In the genomic region with DNA sequence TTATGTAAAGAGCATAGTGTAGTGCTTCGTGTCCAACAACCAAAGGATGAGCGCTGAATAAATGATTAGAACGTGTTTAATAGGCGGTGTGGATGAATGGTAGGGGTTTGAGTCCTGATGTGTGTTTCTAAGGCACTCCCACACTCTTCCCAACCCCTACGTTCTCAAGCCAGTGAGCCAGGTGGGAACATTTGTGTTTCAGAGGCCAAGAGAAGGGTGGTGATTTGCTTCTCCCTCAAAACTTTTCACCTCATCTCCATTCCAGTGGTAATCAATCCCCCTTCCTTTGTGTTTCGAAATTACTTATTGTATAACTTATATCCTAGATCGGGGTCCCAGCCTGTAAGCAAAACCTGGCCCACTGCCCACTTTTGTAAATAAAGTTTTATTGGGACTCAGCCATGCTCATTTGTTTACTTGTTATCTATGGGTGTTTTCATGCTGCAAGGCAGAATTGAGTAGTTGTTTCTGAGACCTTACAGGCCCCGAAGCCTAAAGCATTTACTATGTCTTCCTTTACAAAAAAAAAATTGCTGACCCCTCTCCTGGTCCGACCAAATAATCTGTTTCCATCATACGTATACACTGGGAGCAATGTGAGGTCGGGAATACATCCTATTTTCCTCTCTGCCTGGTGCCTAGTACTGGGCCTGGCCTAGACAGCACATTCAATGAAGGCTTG, we compare ENCODE assay signal across 21 cellular contexts.
DNase-seq lines count a peak whose midpoint lies in the region; ATAC-seq, FAIRE-seq and TF ChIP-seq lines count a peak whose summit lies in the region.
"Had no signal": no experiment of that assay in that cellular context is flagged by ENCODE, and none has a peak within 500 bp of the region (broad histone marks: within the 10 kb centered on the region; RNA-seq: fewer than 3 reads in every experiment).

No MANE protein-coding gene starts in this region.

- no peaks in the 10 kb centered on the region for H3K27me3 ChIP-seq in GM23338 (ENCODE audit: insufficient read depth)
- peaks cover 0 to 42% of the 10 kb centered on the region in 2 experiments; a peak in 4 of 5 replicates for H3K27me3 ChIP-seq in K562 (ENCODE audit: control insufficient read depth in 2 of 2, insufficient read depth in 2 of 2, low read length in 2 of 2)
- H3K27me3 ChIP-seq: BLaER1 treated with 17β-estradiol and CSF1 and Interleukin-3, amounts not matched to agents 10 nM and 100 nM had no signal

- intact Hi-C loops in K562 (cut with micrococcal nuclease), result no loop called here

- H3K9me3 Mint-ChIP-seq in GM23338, result no peaks in the 10 kb centered on the region; the same call in 2 of the 3 replicates
- no peaks in the 10 kb centered on the region for H3K9me3 Mint-ChIP-seq in progenitor cell of endocrine pancreas (ENCODE audit: low read depth)
- H3K9me3 Mint-ChIP-seq: CD4-positive, alpha-beta T cell; CD8-positive, alpha-beta T cell had no signal

- peaks cover 3% of the 10 kb centered on the region for H3K27me3 Mint-ChIP-seq in GM23338 (ENCODE audit: insufficient read depth, low read depth, poor library complexity)
- H3K27me3 Mint-ChIP-seq in progenitor cell of endocrine pancreas, result peaks cover 29% of the 10 kb centered on the region
- H3K27me3 Mint-ChIP-seq: B cell; CD4-positive, alpha-beta T cell had no signal

- H3K4me1 ChIP-seq in GM23338 (ENCODE audit: insufficient read depth) (no peaks in the 10 kb centered on the region), K562 (replicated peaks in 1 of 2; ENCODE audit: control insufficient read depth in 2 of 2, insufficient read depth in 2 of 2, low read length in 2 of 2) (no peaks in the 10 kb centered on the region)
- H3K4me1 ChIP-seq: A549, Caco-2 had no signal

- H3K4me3 ChIP-seq in GM23338 (no peak overlapping the region), K562 (no peak overlapping the region)
- H3K4me3 ChIP-seq: A549; BLaER1 treated with 17β-estradiol and CSF1 and Interleukin-3, amounts not matched to agents 10 nM and 100 nM had no signal

- no peak for TF ChIP-seq RAD21 in K562 (CRISPR knock-in tag; conservative IDR thresholded peaks at IDR 0.05 in 1 of 2, IDR thresholded peaks at IDR 0.05 in 1 of 2)

- H3K9ac ChIP-seq in K562 (ENCODE audit: insufficient read depth in 1 of 2, low read depth in 2 of 2, low read length in 2 of 2), result no peak overlapping the region
- H3K9ac ChIP-seq: BLaER1 treated with 17β-estradiol and CSF1 and Interleukin-3, amounts not matched to agents 10 nM and 100 nM had no signal

- CTCF ChIA-PET in K562 (lab: Yijun Ruan, JAX; ENCODE audit: low intra/inter-chr PET ratio), result no interaction called here

- H3K4me3 Mint-ChIP-seq in GM23338, result no peak overlapping the region
- no peak overlapping the region for H3K4me3 Mint-ChIP-seq in progenitor cell of endocrine pancreas (ENCODE audit: low read depth)
- H3K4me3 Mint-ChIP-seq: B cell; CD4-positive, alpha-beta T cell; CD8-positive, alpha-beta T cell had no signal

- TF ChIP-seq CTCF in GM23338 (conservative IDR thresholded peaks at IDR 0.05; ENCODE audit: low read depth in 2 of 2) (no peak), K562 (IDR thresholded peaks at IDR 0.05 in 2 of 3, conservative IDR thresholded peaks at IDR 0.05 in 1 of 3; ENCODE audit: insufficient read depth in 2 of 3, low read depth in 1 of 3, low read length in 3 of 3) (no peak), progenitor cell of endocrine pancreas (IDR thresholded peaks at IDR 0.05; ENCODE audit: unreplicated experiment) (no peak)

- POLR2A ChIA-PET in K562 (lab: Yijun Ruan, JAX), result no interaction called here

- no peaks in the 10 kb centered on the region for H3K9me1 ChIP-seq in K562 (ENCODE audit: control insufficient read depth, insufficient read depth, low read length)

- DNase-seq in GM23338 (ENCODE audit: low spot score) (no peak), K562 (ENCODE audit: extremely low read depth in 1 of 4, low spot score in 3 of 4) (no peak), progenitor cell of endocrine pancreas (ENCODE audit: low spot score, unreplicated experiment) (no peak), NCI-H2081 (lab: John Stamatoyannopoulos, UW) (no peak)
- DNase-seq: AML-193; Caco-2; Calu3; CD4-positive, alpha-beta T cell; CD8-positive, alpha-beta T cell; DMS79 treated with DMSO at 0.1 percent for 48 hours; GF-D8 had no signal

- TF ChIP-seq POLR2A in K562 (conservative IDR thresholded peaks at IDR 0.05), result no peak

- H3K36me3 ChIP-seq in GM23338 (ENCODE audit: insufficient read depth) (no peaks in the 10 kb centered on the region), K562 (ENCODE audit: control insufficient read depth, insufficient read depth, low read length) (no peaks in the 10 kb centered on the region)
- H3K36me3 ChIP-seq: BLaER1 treated with 17β-estradiol and CSF1 and Interleukin-3, amounts not matched to agents 10 nM and 100 nM had no signal

- H2AFZ ChIP-seq in GM23338 (peak overlapping the region; percentile 28; the same call in 1 of the 2 replicates), K562 (ENCODE audit: low read depth, low read length) (no peak overlapping the region)

- H3K27ac Mint-ChIP-seq in GM23338, result no peak overlapping the region
- peak overlapping the region; percentile 60 for H3K27ac Mint-ChIP-seq in progenitor cell of endocrine pancreas
- H3K27ac Mint-ChIP-seq: B cell; CD4-positive, alpha-beta T cell; CD8-positive, alpha-beta T cell had no signal

- H3K9me3 ChIP-seq in K562 (replicated peaks; ENCODE audit: control insufficient read depth, insufficient read depth, low read depth, low read length), result no peaks in the 10 kb centered on the region
- H3K9me3 ChIP-seq: A549; BLaER1 treated with 17β-estradiol and CSF1 and Interleukin-3, amounts not matched to agents 10 nM and 100 nM; Caco-2 had no signal

- ATAC-seq in GM23338 (no peak), K562 (no peak), HG03354 (IDR thresholded peaks at IDR 0.05; ENCODE audit: poor library complexity, severe bottlenecking, unreplicated experiment) (no peak)
- ATAC-seq: A549; CD8-positive, alpha-beta T cell had no signal

- 1% methylated on average over 11 of the region's 11 CpGs for WGBS in K562 (ENCODE audit: insufficient coverage, low coverage, missing lambda C conversion rate)

- H4K20me1 ChIP-seq in GM23338 (replicated peaks; ENCODE audit: insufficient read depth) (no peaks in the 10 kb centered on the region), K562 (replicated peaks; ENCODE audit: control insufficient read depth, insufficient read depth, low read length) (no peaks in the 10 kb centered on the region)
- H4K20me1 ChIP-seq: BLaER1 treated with 17β-estradiol and CSF1 and Interleukin-3, amounts not matched to agents 10 nM and 100 nM had no signal

- H3K4me1 Mint-ChIP-seq in GM23338 (no peaks in the 10 kb centered on the region), progenitor cell of endocrine pancreas (ENCODE audit: low read depth) (peaks cover 6% of the 10 kb centered on the region)
- H3K4me1 Mint-ChIP-seq: B cell had no signal

- no peaks in the 10 kb centered on the region for H3K79me2 ChIP-seq in GM23338 (replicated peaks; ENCODE audit: insufficient read depth)
- H3K79me2 ChIP-seq in K562 (ENCODE audit: control insufficient read depth, insufficient read depth, low read length), result no peaks in the 10 kb centered on the region

- H3K4me2 ChIP-seq in GM23338 (no peak overlapping the region), K562 (ENCODE audit: insufficient read depth, low read length) (no peak overlapping the region)
- H3K4me2 ChIP-seq: A549 had no signal

- in situ Hi-C loops in K562 (cut with MboI), result no loop called here

- no TSS peak for BruUV-seq in K562 (replicated peaks; lab: Mats Ljungman, UMichigan)

- no peaks in the 10 kb centered on the region for H3F3A ChIP-seq in GM23338 (replicated peaks; ENCODE audit: low read depth)

- H3K9me2 ChIP-seq in GM23338 (ENCODE audit: insufficient read depth), result 0 out of 2 replicates have a peak, but pooled peaks cover 12% of the 10 kb centered on the region

- TF ChIP-seq EP300 in K562 (IDR thresholded peaks at IDR 0.05; ENCODE audit: low read length), result no peak

- H3K36me3 Mint-ChIP-seq in GM23338 (ENCODE audit: low read depth), result no peaks in the 10 kb centered on the region
- H3K36me3 Mint-ChIP-seq in progenitor cell of endocrine pancreas (ENCODE audit: insufficient read depth), result no peaks in the 10 kb centered on the region
- H3K36me3 Mint-ChIP-seq: CD8-positive, alpha-beta T cell had no signal

- H3K27ac ChIP-seq in GM23338 (ENCODE audit: low read depth) (no peak overlapping the region), K562 (ENCODE audit: extremely low read depth, low read depth, low read length) (no peak overlapping the region)
- H3K27ac ChIP-seq: 22Rv1; A549; BLaER1 treated with 17β-estradiol and CSF1 and Interleukin-3, amounts not matched to agents 10 nM and 100 nM; C4-2B had no signal

- no peak for FAIRE-seq in K562 (lab: Jason Lieb, UNC)
- FAIRE-seq: A549, D721Med, G401.6, GM12891, GM19239 had no signal

TF ChIP-seq in GM23338, 12 proteins besides CTCF, POLR2A, EP300 and RAD21:
- TF ChIP-seq STAT1 (IDR thresholded peaks at IDR 0.05; ENCODE audit: unreplicated experiment) (no peak), POLR2AphosphoS5 (IDR thresholded peaks at IDR 0.05; ENCODE audit: low read depth) (no peak)

TF ChIP-seq in K562, 482 proteins besides CTCF, POLR2A, EP300 and RAD21 (continues in another document):
- TF ChIP-seq TOE1 (IDR thresholded peaks at IDR 0.05; ENCODE audit: borderline replicate concordance) (no peak), TOE1 (CRISPR knock-in tag; IDR thresholded peaks at IDR 0.05; ENCODE audit: borderline replicate concordance, low read depth) (no peak), NFIC (IDR thresholded peaks at IDR 0.05) (peak; percentile 61; the same call in 1 of the 2 replicates)
